In genomic region chrX:37347420-37347819, GRCh38 we compare ENCODE assay signal across 15 cellular contexts. TPM values are rescaled to one million over a fixed set of nuclear protein-coding genes. Genes with fewer than 3 reads are reported as not detected.
DNase-seq lines count a peak whose midpoint lies in the region; ATAC-seq and TF ChIP-seq lines count a peak whose summit lies in the region.
"Had no signal": no experiment of that assay in that cellular context is flagged by ENCODE, and none has a peak within 500 bp of the region (broad histone marks: within the 10 kb centered on the region; RNA-seq: fewer than 3 reads in every experiment).

No MANE protein-coding gene starts in this region.

- H3K27ac ChIP-seq in left ventricle myocardium inferior (replicated peaks) (peak overlapping the region; percentile 93), right cardiac atrium (ENCODE audit: low read length) (no peak overlapping the region), thyroid gland (peak overlapping the region; percentile 81 to 85 (median 82))
- H3K27ac ChIP-seq: colonic mucosa had no signal

- no peaks in the 10 kb centered on the region for H3K9me3 ChIP-seq in left ventricle myocardium inferior (replicated peaks)
- no peaks in the 10 kb centered on the region for H3K9me3 ChIP-seq in right cardiac atrium (ENCODE audit: control insufficient read depth, low read length)
- no peaks in the 10 kb centered on the region for H3K9me3 ChIP-seq in thyroid gland
- no peaks in the 10 kb centered on the region for H3K9me3 ChIP-seq in MG63
- H3K9me3 ChIP-seq: colonic mucosa had no signal

- H3K36me3 ChIP-seq in left ventricle myocardium inferior (no peaks in the 10 kb centered on the region), thyroid gland (no peaks in the 10 kb centered on the region), MG63 (no peaks in the 10 kb centered on the region)
- H3K36me3 ChIP-seq: colonic mucosa had no signal

- TF ChIP-seq POLR2A in thyroid gland (IDR thresholded peaks at IDR 0.05): no peak

- H3K27me3 ChIP-seq in left ventricle myocardium inferior (ENCODE audit: low read depth) (no peaks in the 10 kb centered on the region), right cardiac atrium (ENCODE audit: control insufficient read depth, insufficient read depth) (no peaks in the 10 kb centered on the region), thyroid gland (no peaks in the 10 kb centered on the region), MG63 (no peaks in the 10 kb centered on the region)
- H3K27me3 ChIP-seq: colonic mucosa had no signal

- ATAC-seq in right cardiac atrium: no peak

- WGBS in right cardiac atrium: 44% methylated on average over 1 of the region's 1 CpG
- 31 to 44% methylated on average over 1 of the region's 1 CpG for WGBS in thyroid gland, 2 donors

- DNase-seq in left ventricle myocardium inferior (no peak), right cardiac atrium (no peak), SKM-1 (lab: John Stamatoyannopoulos, UW; ENCODE audit: unreplicated experiment) (peak; percentile 29), glomerular visceral epithelial cell (ENCODE audit: extremely low spot score) (peak; percentile 46), thyroid gland (peak; percentile 46 to 50), MG63 (no peak), posterior vena cava (ENCODE audit: low spot score) (no peak)
- DNase-seq in NK-92 treated with Interleukin-12 subunit alpha and Interleukin-12 subunit beta, amount 100 ng/mL, for 24 hours (lab: John Stamatoyannopoulos, UW): no peak
- DNase-seq: activated CD4-positive, alpha-beta T cell treated with anti-CD3 and anti-CD28 coated beads, Interleukin-2, amount 50 U/mL, for 1 hour; activated gamma-delta T cell treated with Interleukin-2 at 50 U/mL for 16 hours; colonic mucosa; hippocampal formation; naive B cell; NCI-H2171 treated with DMSO at 0.1 percent for 48 hours had no signal

- no peak for TF ChIP-seq CTCF in left ventricle myocardium inferior (IDR thresholded peaks at IDR 0.05; ENCODE audit: borderline replicate concordance)
- no peak for TF ChIP-seq CTCF in thyroid gland (IDR thresholded peaks at IDR 0.05)

- no peak overlapping the region for H3K4me3 ChIP-seq in left ventricle myocardium inferior
- no peak overlapping the region for H3K4me3 ChIP-seq in right cardiac atrium (ENCODE audit: low read length)
- no peak overlapping the region for H3K4me3 ChIP-seq in thyroid gland (replicated peaks in 1 of 3)
- H3K4me3 ChIP-seq in MG63: no peak overlapping the region
- H3K4me3 ChIP-seq: colonic mucosa had no signal

- intact Hi-C loops in left ventricle myocardium inferior (cut with micrococcal nuclease): no loop called here
- intact Hi-C loops in right cardiac atrium (cut with DNase I): no loop called here
- intact Hi-C loops in thyroid gland (cut with DNase I): no loop called here
- intact Hi-C loops in posterior vena cava (cut with DNase I): no loop called here

- H3K4me1 ChIP-seq in left ventricle myocardium inferior (peaks cover 24% of the 10 kb centered on the region), right cardiac atrium (ENCODE audit: control insufficient read depth, insufficient read depth, low read length) (no peaks in the 10 kb centered on the region), thyroid gland (peaks cover 0 to 4% of the 10 kb centered on the region in 2 donors)
- H3K4me1 ChIP-seq: colonic mucosa had no signal

RNA-seq across cellular contexts. Expression of gene PRRG1, which starts 1.7 kb away (rescaled TPM):
- 12.9 TPM for total RNA-seq in left ventricle myocardium inferior
- 10 to 100 TPM in 3 of 4 donors, 1 to 10 TPM in 1; 9.4 to 15.2 (median 13.6) TPM for total RNA-seq in right cardiac atrium
- 6.1 TPM for polyA plus RNA-seq in right cardiac atrium
- 10 to 100 TPM; 23.7 to 28.5 (median 24.0) TPM for total RNA-seq in thyroid gland
- total RNA-seq in MG63 (2014; rRNA removed; shearing (Covaris generic); ENCODE audit: low replicate concordance): 8.0 and 13.2 TPM in 2 replicates
- total RNA-seq in posterior vena cava: 10 to 100 TPM in 1 of 2 donors, 1 to 10 TPM in 1; 9.3 to 10.8 TPM
- polyA plus RNA-seq: IgD-negative memory B cell had no signal

Comparison
In these comparisons a context has a peak if more than half of its experiments do, and no peak if none do; other contexts are left out.
1. DNase-seq: peak in SKM-1 (single experiment), glomerular visceral epithelial cell (single experiment) and thyroid gland (2 of 2); none in left ventricle myocardium inferior (single experiment), right cardiac atrium (0 of 3), MG63 (single experiment), posterior vena cava (single experiment) and NK-92 treated with Interleukin-12 subunit alpha and Interleukin-12 subunit beta, amount 100 ng/mL, for 24 hours (single experiment).